1 cellular context compared by ENCODE assay signal in genomic region chr7:101236292-101236691, GRCh38.
TF ChIP-seq lines count a peak whose summit lies in the region.

No MANE protein-coding gene starts in this region.

TF ChIP-seq in HepG2, 621 proteins besides CTCF, POLR2A, EP300 and RAD21:
- TF ChIP-seq ATM (IDR thresholded peaks at IDR 0.05; ENCODE audit: borderline replicate concordance), result no peak
- peak; percentile 32 for TF ChIP-seq ZBTB33 (CRISPR knock-in tag; IDR thresholded peaks at IDR 0.05)
